In the genomic region with DNA sequence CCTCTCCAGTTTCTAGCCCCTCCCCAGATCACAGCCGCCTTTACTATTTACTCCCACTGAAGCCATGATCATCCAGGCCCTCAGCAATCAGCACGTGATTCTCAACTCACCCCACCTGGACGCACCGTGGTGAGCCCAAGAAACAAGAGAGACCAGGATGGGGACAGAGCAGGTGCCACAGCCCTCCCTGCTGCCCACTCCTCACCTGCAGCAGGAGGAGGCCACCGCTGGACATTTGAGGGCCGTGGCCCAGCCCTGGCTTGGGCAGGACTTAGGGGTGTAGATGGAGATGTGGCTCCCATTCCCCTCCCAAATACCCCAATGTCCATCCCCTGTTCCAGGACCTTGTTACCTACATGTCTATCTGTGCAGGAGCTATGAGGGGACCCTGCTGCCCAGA, we compare ENCODE assay signal across 4 cellular contexts. TPM values are rescaled to one million over a fixed set of nuclear protein-coding genes. Genes with fewer than 3 reads are reported as not detected.
"Had no signal": no experiment of that assay in that cellular context is flagged by ENCODE, and none has a peak within 500 bp of the region (broad histone marks: within the 10 kb centered on the region; RNA-seq: fewer than 3 reads in every experiment).

No MANE protein-coding gene starts in this region.

- DNase-seq: H9, HCEC 1CT, IMR-90 had no signal

- H3K4me3 ChIP-seq: GM23338 had no signal

- ATAC-seq: GM23338 had no signal

RNA-seq across cellular contexts. Expression of a gene that starts 20.3 kb away (rescaled TPM):
- total RNA-seq: IMR-90 had no signal
